8 cellular contexts compared by ENCODE assay signal in the genomic region with DNA sequence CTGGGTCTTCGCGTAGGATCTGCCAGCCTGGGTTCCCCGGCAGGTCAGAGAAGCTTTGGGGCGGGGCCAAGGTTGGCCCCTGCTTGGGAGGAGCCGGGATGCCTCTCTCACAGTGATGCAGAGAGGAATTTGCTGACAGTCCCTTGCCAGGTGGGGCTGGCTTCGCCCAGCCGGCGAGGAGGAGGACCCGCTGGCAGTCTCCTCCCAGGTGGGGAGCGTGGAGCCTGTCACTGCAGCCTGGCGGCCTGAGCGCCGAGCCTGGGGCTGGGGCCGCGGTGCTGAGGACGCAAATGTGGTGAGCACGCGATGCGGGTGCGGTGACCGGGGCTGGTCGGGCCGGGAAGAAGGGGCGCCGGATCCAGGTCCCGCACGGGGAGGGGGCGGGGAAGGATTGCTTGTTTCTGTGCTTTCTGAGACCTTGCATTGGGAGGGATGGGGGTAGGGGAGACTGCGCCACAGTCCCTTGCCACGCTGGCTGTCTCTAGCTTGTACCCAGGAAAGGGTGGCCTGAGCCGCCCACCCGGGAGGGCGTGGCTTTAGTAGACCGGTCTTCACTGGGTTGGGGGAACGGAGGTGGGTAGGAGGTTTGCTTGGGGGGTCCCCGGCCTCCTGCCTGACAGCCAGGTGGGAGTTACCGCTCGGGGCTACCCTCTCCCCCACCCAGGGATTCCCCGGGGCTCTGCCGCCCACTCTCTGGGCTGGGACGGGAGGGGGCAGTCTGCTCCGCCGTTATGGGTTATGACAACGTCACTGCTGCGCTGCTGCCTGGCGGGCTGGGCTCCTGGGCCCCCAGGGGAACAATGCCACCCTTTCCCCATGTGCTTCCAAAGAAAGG. TPM values are rescaled to one million over a fixed set of nuclear protein-coding genes. Genes with fewer than 3 reads are reported as not detected.
DNase-seq lines count a peak whose midpoint lies in the region; ATAC-seq, FAIRE-seq and TF ChIP-seq lines count a peak whose summit lies in the region.

A gene with protein sequence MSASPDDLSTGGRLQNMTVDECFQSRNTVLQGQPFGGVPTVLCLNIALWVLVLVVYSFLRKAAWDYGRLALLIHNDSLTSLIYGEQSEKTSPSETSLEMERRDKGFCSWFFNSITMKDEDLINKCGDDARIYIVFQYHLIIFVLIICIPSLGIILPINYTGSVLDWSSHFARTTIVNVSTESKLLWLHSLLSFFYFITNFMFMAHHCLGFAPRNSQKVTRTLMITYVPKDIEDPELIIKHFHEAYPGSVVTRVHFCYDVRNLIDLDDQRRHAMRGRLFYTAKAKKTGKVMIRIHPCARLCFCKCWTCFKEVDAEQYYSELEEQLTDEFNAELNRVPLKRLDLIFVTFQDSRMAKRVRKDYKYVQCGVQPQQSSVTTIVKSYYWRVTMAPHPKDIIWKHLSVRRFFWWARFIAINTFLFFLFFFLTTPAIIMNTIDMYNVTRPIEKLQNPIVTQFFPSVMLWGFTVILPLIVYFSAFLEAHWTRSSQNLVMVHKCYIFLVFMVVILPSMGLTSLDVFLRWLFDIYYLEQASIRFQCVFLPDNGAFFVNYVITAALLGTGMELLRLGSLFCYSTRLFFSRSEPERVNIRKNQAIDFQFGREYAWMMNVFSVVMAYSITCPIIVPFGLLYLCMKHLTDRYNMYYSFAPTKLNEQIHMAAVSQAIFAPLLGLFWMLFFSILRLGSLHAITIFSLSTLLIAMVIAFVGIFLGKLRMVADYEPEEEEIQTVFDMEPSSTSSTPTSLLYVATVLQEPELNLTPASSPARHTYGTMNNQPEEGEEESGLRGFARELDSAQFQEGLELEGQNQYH (plus strand): TSS at position 196 of the 835 bp plus-strand sequence. CDS start 37,016 bp downstream, outside the sequence.

- no peaks in the 10 kb centered on the region for H3K36me3 Mint-ChIP-seq in T-helper 17 cell (ENCODE audit: low read depth)

- peak within 1 kb of the TSS; percentile 81 for H3K4me3 Mint-ChIP-seq in T-helper 17 cell

- 1 to 7% methylated on average over 11 to 46 of the region's 46 CpGs for WGBS in body of pancreas, 2 donors

- H3K4me3 ChIP-seq in body of pancreas: peak within 1 kb of the TSS; percentile 21 to 34
- peak within 1 kb of the TSS; percentile 23 to 56 for H3K4me3 ChIP-seq in kidney (ENCODE audit: low read length in 2 of 2)

- DNase-seq in COLO668 (lab: John Stamatoyannopoulos, UW; ENCODE audit: unreplicated experiment): peak; percentile 93
- peak; percentile 63 for DNase-seq in H54 (ENCODE audit: insufficient read length, low spot score)
- peak; percentile 77 to 87 for DNase-seq in NCI-H187 (lab: John Stamatoyannopoulos, UW)
- peak; percentile 23 to 29 (median 27) for DNase-seq in T-helper 17 cell
- DNase-seq in body of pancreas: peak; percentile 52 to 72 (median 68)
- peak; percentile 87 for DNase-seq in kidney
- DNase-seq in stimulated activated CD4-positive, alpha-beta T cell treated with anti-CD3 and anti-CD28 coated beads, Interleukin-4, amount 100 ng/mL, for 24 hours: peak; percentile 57
- no peak for DNase-seq in globus pallidus (ENCODE audit: low spot score)

- peaks cover 17% of the 10 kb centered on the region for H3K27me3 Mint-ChIP-seq in T-helper 17 cell

- ATAC-seq in T-helper 17 cell (peak; percentile 93), body of pancreas (peak; percentile 78)

- H3K9me3 ChIP-seq in T-helper 17 cell (ENCODE audit: control insufficient read depth, low read length, poor library complexity, severe bottlenecking) (no peaks in the 10 kb centered on the region), body of pancreas (no peaks in the 10 kb centered on the region), kidney (ENCODE audit: control insufficient read depth in 1 of 2, low read length in 2 of 2) (no peaks in the 10 kb centered on the region)

- peaks cover 7% of the 10 kb centered on the region for H3K4me1 Mint-ChIP-seq in T-helper 17 cell

- H3K27ac Mint-ChIP-seq in T-helper 17 cell: peak within 1 kb of the TSS; percentile 72

- intact Hi-C loops in body of pancreas (cut with DNase I): no loop called here
- intact Hi-C loops in kidney (cut with DNase I): no loop called here

- H3K36me3 ChIP-seq in body of pancreas (replicated peaks in 1 of 2; ENCODE audit: insufficient read depth in 1 of 2, low read depth in 2 of 2) (no peaks in the 10 kb centered on the region), kidney (ENCODE audit: control insufficient read depth in 1 of 2, insufficient read depth in 2 of 2, low read length in 2 of 2) (no peaks in the 10 kb centered on the region)

- TF ChIP-seq CTCF in body of pancreas (IDR thresholded peaks at IDR 0.05) (no peak), kidney (IDR thresholded peaks at IDR 0.05; ENCODE audit: borderline replicate concordance, extremely low read depth, insufficient read depth) (no peak)

- H3K27ac ChIP-seq in body of pancreas (no peak within 1 kb of the TSS), kidney (ENCODE audit: low read depth in 2 of 2, low read length in 2 of 2) (no peak within 1 kb of the TSS)

- TF ChIP-seq POLR2A in H54 (IDR thresholded peaks at IDR 0.05; ENCODE audit: low read depth, low read length) (no peak), body of pancreas (IDR thresholded peaks at IDR 0.05) (peak in 1 of 3 donors; percentile 41)

- no peak within 1 kb of the TSS for H3K9ac ChIP-seq in kidney (ENCODE audit: low read length in 2 of 2)

- H3K4me1 ChIP-seq in body of pancreas (peaks cover 19% of the 10 kb centered on the region), kidney (ENCODE audit: control insufficient read depth in 1 of 2, insufficient read depth in 1 of 2, low read depth in 1 of 2, low read length in 2 of 2) (peaks cover 0 to 5% of the 10 kb centered on the region in 2 donors)

- no peak for FAIRE-seq in H54 (lab: Jason Lieb, UNC)
- FAIRE-seq in kidney (lab: Jason Lieb, UNC): no peak

- H3K27me3 ChIP-seq in body of pancreas: no peaks in the 10 kb centered on the region

RNA-seq across cellular contexts. Expression of the gene that starts here (rescaled TPM):
- 1 to 10 TPM in 1 of 2 donors, under 1 TPM in 1; 0.65 to 1.1 TPM for total RNA-seq in T-helper 17 cell
- 1 to 10 TPM in 1 of 2 donors, under 1 TPM in 1; 0.33 to 3.6 TPM for total RNA-seq in body of pancreas
- 1.9 TPM for total RNA-seq in kidney
- polyA plus RNA-seq in kidney (ENCODE audit: insufficient read depth, low read depth, low replicate concordance): 0.84 TPM
